Comparison of ENCODE assay signal across 12 cellular contexts in the genomic region with DNA sequence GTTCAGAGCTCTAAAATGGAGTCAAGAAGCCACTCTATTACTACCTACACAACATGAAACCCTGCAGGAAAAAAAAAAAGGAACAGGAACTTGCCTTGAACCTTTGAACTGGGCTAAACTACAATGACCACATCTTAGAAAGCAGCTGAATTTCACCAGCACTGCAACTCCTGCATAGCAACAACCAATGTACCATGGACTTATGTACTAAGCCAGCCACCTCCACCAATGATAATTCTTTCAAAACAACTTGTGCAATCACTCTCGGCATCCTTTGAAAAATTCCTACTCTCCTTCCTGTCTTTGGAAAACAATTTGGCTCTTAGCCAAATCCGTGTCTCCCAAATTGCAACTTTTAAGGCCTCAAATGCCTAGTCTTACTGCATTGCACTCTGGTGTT.
DNase-seq lines count a peak whose midpoint lies in the region; ATAC-seq and TF ChIP-seq lines count a peak whose summit lies in the region.
"Had no signal": no experiment of that assay in that cellular context is flagged by ENCODE, and none has a peak within 500 bp of the region (broad histone marks: within the 10 kb centered on the region; RNA-seq: fewer than 3 reads in every experiment).

No MANE protein-coding gene starts in this region.

- in situ Hi-C loops in GM13976 (cut with MboI; ENCODE audit: low sequenced_read_pairs, unreplicated experiment) = no loop called here

- H3K4me3 ChIP-seq in choroid plexus epithelial cell (ENCODE audit: low read depth, low read length) = no peak overlapping the region

- peak; percentile 0 to 1 for DNase-seq in AML-193 (lab: John Stamatoyannopoulos, UW)
- DNase-seq in choroid plexus epithelial cell (ENCODE audit: low read depth) = peak; percentile 5
- no peak for DNase-seq in GM13976 (ENCODE audit: low spot score)
- no peak for DNase-seq in stimulated activated CD4-positive, alpha-beta T cell treated with anti-CD3 and anti-CD28 coated beads, Interleukin-2, amount 100 ng/mL, for 48 hours
- DNase-seq in NCI-H1930 (lab: John Stamatoyannopoulos, UW) = no peak
- DNase-seq: activated CD8-positive, alpha-beta memory T cell treated with anti-CD3 and anti-CD28 coated beads, Interleukin-2, amount 50 U/mL, for 48 hours; cortex of kidney; midbrain; NCI-H1694 treated with DMSO at 0.1 percent for 48 hours had no signal

- ATAC-seq in GM19463 (IDR thresholded peaks at IDR 0.05; ENCODE audit: unreplicated experiment) = peak; percentile 75
- ATAC-seq in HG03469 (IDR thresholded peaks at IDR 0.05; ENCODE audit: unreplicated experiment) = peak; percentile 86
- ATAC-seq in GM21515 (IDR thresholded peaks at IDR 0.05; ENCODE audit: unreplicated experiment) = no peak

- no peak for TF ChIP-seq CTCF in choroid plexus epithelial cell (conservative IDR thresholded peaks at IDR 0.05; ENCODE audit: low read depth, low read length)
- TF ChIP-seq CTCF in GM13976 (IDR thresholded peaks at IDR 0.05; ENCODE audit: borderline replicate concordance, control extremely low read depth, extremely low read depth, insufficient read depth, missing control alignments) = no peak

Comparison
In these comparisons a context has a peak if more than half of its experiments do, and no peak if none do; other contexts are left out.
1. DNase-seq: peak in AML-193 (2 of 2) and choroid plexus epithelial cell (single experiment); none in GM13976 (single experiment), stimulated activated CD4-positive, alpha-beta T cell treated with anti-CD3 and anti-CD28 coated beads, Interleukin-2, amount 100 ng/mL, for 48 hours (0 of 2) and NCI-H1930 (0 of 2).